8 cellular contexts compared by ENCODE assay signal in genomic region chr17:35764123-35764991, GRCh38. TPM values are rescaled to one million over a fixed set of nuclear protein-coding genes. Genes with fewer than 3 reads are reported as not detected.
DNase-seq lines count a peak whose midpoint lies in the region; ATAC-seq, FAIRE-seq and TF ChIP-seq lines count a peak whose summit lies in the region.

No MANE protein-coding gene starts in this region.

- H3K9me3 ChIP-seq in muscle layer of duodenum (ENCODE audit: control insufficient read depth in 1 of 2, low read length in 2 of 2): no peaks in the 10 kb centered on the region

- no peaks in the 10 kb centered on the region for H3K36me3 Mint-ChIP-seq in activated T-cell treated with anti-CD3 and anti-CD28 coated beads, Interleukin-2, amount 50 U/mL, for 24 hours (ENCODE audit: low read depth)

- ATAC-seq in GM21529 (IDR thresholded peaks at IDR 0.05; ENCODE audit: unreplicated experiment) (peak; percentile 77), esophagus mucosa (peak; percentile 92)

- TF ChIP-seq CTCF in D721Med (IDR thresholded peaks at IDR 0.05; ENCODE audit: insufficient read depth, missing control alignments): peak; percentile 97

- H3K27me3 ChIP-seq in muscle layer of duodenum (ENCODE audit: low read depth, low read length): no peaks in the 10 kb centered on the region

- no peaks in the 10 kb centered on the region for H3K27me3 Mint-ChIP-seq in activated T-cell treated with anti-CD3 and anti-CD28 coated beads, Interleukin-2, amount 50 U/mL, for 24 hours

- peaks cover 12% of the 10 kb centered on the region for H3K4me1 Mint-ChIP-seq in activated T-cell treated with anti-CD3 and anti-CD28 coated beads, Interleukin-2, amount 50 U/mL, for 24 hours (ENCODE audit: low read depth)

- H3K27ac Mint-ChIP-seq in activated T-cell treated with anti-CD3 and anti-CD28 coated beads, Interleukin-2, amount 50 U/mL, for 24 hours: peak overlapping the region; percentile 67

- H3K4me1 ChIP-seq in muscle layer of duodenum (ENCODE audit: control insufficient read depth in 1 of 2, insufficient read depth in 2 of 2, low read length in 2 of 2): peaks cover 0 to 15% of the 10 kb centered on the region in 2 donors

- no peaks in the 10 kb centered on the region for H3K9me3 Mint-ChIP-seq in activated T-cell treated with anti-CD3 and anti-CD28 coated beads, Interleukin-2, amount 50 U/mL, for 24 hours

- H3K27ac ChIP-seq in muscle layer of duodenum (ENCODE audit: low read length): no peak overlapping the region

- FAIRE-seq in D721Med (lab: Jason Lieb, UNC): no peak

- H3K36me3 ChIP-seq in muscle layer of duodenum (ENCODE audit: control insufficient read depth in 1 of 2, insufficient read depth in 2 of 2, low read length in 2 of 2): no peaks in the 10 kb centered on the region

- peak overlapping the region; percentile 83 for H3K4me3 Mint-ChIP-seq in activated T-cell treated with anti-CD3 and anti-CD28 coated beads, Interleukin-2, amount 50 U/mL, for 24 hours

- H3K4me3 ChIP-seq in Jurkat, Clone E6-1 (ENCODE audit: low read length): peak overlapping the region; percentile 60
- peak overlapping the region; percentile 26 to 73 for H3K4me3 ChIP-seq in muscle layer of duodenum (ENCODE audit: low read depth in 1 of 2, low read length in 2 of 2)

- DNase-seq in D721Med (ENCODE audit: insufficient read length, low spot score): peak; percentile 92
- peak; percentile 83 for DNase-seq in Jurkat, Clone E6-1 (ENCODE audit: low read depth, low spot score)
- peak; percentile 51 for DNase-seq in OCI-M2 (lab: John Stamatoyannopoulos, UW; ENCODE audit: unreplicated experiment)
- DNase-seq in activated T-cell treated with anti-CD3 and anti-CD28 coated beads, Interleukin-2, amount 50 U/mL, for 24 hours: peak; percentile 93
- peak; percentile 69 to 77 for DNase-seq in stimulated activated CD8-positive, alpha-beta memory T cell treated with anti-CD3 and anti-CD28 coated beads, Interleukin-7, amount 100 ng/mL, for 1 hour (ENCODE audit: low read depth in 2 of 2)

RNA-seq across cellular contexts. Expression of gene C17orf50, which starts 3.7 kb away (rescaled TPM):
- not detected for polyA plus RNA-seq in Jurkat, Clone E6-1 (2012; ENCODE audit: insufficient read depth, insufficient read length)
- total RNA-seq in esophagus mucosa: not detected

RNA-seq across cellular contexts. Expression of gene GAS2L2, which starts 11.3 kb away (rescaled TPM):
- polyA plus RNA-seq in Jurkat, Clone E6-1 (2012; ENCODE audit: insufficient read depth, insufficient read length): not detected
- not detected for total RNA-seq in esophagus mucosa

RNA-seq across cellular contexts. Expression of gene MMP28, which starts 31.1 kb away (rescaled TPM):
- 4.5 TPM for polyA plus RNA-seq in Jurkat, Clone E6-1 (2012; ENCODE audit: insufficient read depth, insufficient read length)
- total RNA-seq in esophagus mucosa: 14.5 TPM

RNA-seq across cellular contexts. Expression of gene RASL10B, which starts 32.9 kb away (rescaled TPM):
- 0.63 TPM for polyA plus RNA-seq in Jurkat, Clone E6-1 (2012; ENCODE audit: insufficient read depth, insufficient read length)
- total RNA-seq in esophagus mucosa: 0.32 TPM

RNA-seq across cellular contexts. Expression of gene TAF15, which starts 44.9 kb away (rescaled TPM):
- polyA plus RNA-seq in Jurkat, Clone E6-1 (2012; ENCODE audit: insufficient read depth, insufficient read length): 336 TPM
- total RNA-seq in esophagus mucosa: 156 TPM
